Comparison of ENCODE assay signal across 13 cellular contexts in the genomic region with DNA sequence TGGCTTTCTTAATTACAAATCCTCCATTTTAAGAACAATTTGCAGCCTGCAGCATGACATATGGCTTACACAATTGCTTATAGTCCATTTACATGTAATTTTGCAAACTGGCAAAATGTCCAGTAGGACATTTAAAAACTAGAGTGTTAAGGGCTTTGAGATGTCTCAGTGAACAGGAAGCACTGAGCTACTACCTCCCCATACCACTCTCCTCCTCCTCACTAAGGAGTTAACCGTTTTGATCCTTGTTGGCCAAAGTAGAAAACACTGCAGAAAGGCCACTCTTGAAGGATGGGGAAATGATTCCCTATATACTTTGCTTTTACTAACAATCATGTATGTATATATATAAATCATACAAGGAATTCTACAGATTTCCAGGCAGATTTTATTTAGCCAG. TPM values are rescaled to one million over a fixed set of nuclear protein-coding genes. Genes with fewer than 3 reads are reported as not detected.
DNase-seq lines count a peak whose midpoint lies in the region; ATAC-seq and TF ChIP-seq lines count a peak whose summit lies in the region.
"Had no signal": no experiment of that assay in that cellular context is flagged by ENCODE, and none has a peak within 500 bp of the region (broad histone marks: within the 10 kb centered on the region; RNA-seq: fewer than 3 reads in every experiment).

No MANE protein-coding gene starts in this region.

- no peaks in the 10 kb centered on the region; a peak in 1 of 4 replicates for H3K4me1 ChIP-seq in SK-N-SH (ENCODE audit: control insufficient read depth in 1 of 2, insufficient read depth in 2 of 2, low read depth in 1 of 2, low read length in 1 of 2)
- peaks cover 0 to 45% (median 10%) of the 10 kb centered on the region in 4 donors for H3K4me1 ChIP-seq in transverse colon

- POLR2A ChIA-PET in SK-N-SH (lab: Yijun Ruan, JAX) = no interaction called here

- no peaks in the 10 kb centered on the region for H3F3A ChIP-seq in SK-N-SH (replicated peaks; ENCODE audit: insufficient read depth)

- TF ChIP-seq POLR2A in transverse colon (IDR thresholded peaks at IDR 0.05) = no peak

- H3K9ac ChIP-seq in SK-N-SH = no peak overlapping the region

- ATAC-seq in SK-N-SH treated with all-trans-retinoic acid at 6 μM for 48 hours (peak; percentile 26; the same call in 2 of the 3 replicates), HG03135 (IDR thresholded peaks at IDR 0.05; ENCODE audit: unreplicated experiment) (no peak)

- 63% methylated on average over 1 of the region's 1 CpG for WGBS in SK-N-SH (ENCODE audit: low lambda C conversion rate)
- 23 to 51% methylated on average over 1 of the region's 1 CpG for WGBS in transverse colon (ENCODE audit: low coverage in 1 of 2), 2 donors

- H3K4me1 Mint-ChIP-seq in mesothelial cell of epicardium = peaks cover 23% of the 10 kb centered on the region

- no peaks in the 10 kb centered on the region for H3K9me2 ChIP-seq in SK-N-SH

- H3K9me3 ChIP-seq in SK-N-SH (no peaks in the 10 kb centered on the region), transverse colon (no peaks in the 10 kb centered on the region)

- TF ChIP-seq CTCF in SK-N-SH (IDR thresholded peaks at IDR 0.05) (no peak), coronary artery (IDR thresholded peaks at IDR 0.05) (no peak), mesothelial cell of epicardium (IDR thresholded peaks at IDR 0.05; ENCODE audit: unreplicated experiment) (no peak), transverse colon (IDR thresholded peaks at IDR 0.05) (no peak), GM10266 (IDR thresholded peaks at IDR 0.05; ENCODE audit: control insufficient read depth, insufficient read depth, low read depth, missing control alignments) (no peak)

- no peaks in the 10 kb centered on the region for H4K20me1 ChIP-seq in SK-N-SH (ENCODE audit: insufficient read depth)

- peaks cover 7% of the 10 kb centered on the region for H3K36me3 Mint-ChIP-seq in mesothelial cell of epicardium

- peaks cover 27 to 41% of the 10 kb centered on the region in 2 experiments for H3K36me3 ChIP-seq in SK-N-SH (replicated peaks in 1 of 2; ENCODE audit: control insufficient read depth in 1 of 2, insufficient read depth in 2 of 2, low read length in 1 of 2)
- H3K36me3 ChIP-seq in transverse colon = peaks cover 0 to 12% (median 5%) of the 10 kb centered on the region in 4 donors

- no peak overlapping the region for H3K27ac ChIP-seq in SK-N-SH (ENCODE audit: low read depth in 2 of 2, low read length in 1 of 2)
- no peak overlapping the region for H3K27ac ChIP-seq in coronary artery
- H3K27ac ChIP-seq in transverse colon = peak overlapping the region; percentile 11 to 66 (median 49)
- H3K27ac ChIP-seq: 22Rv1 had no signal

- H3K9me3 Mint-ChIP-seq in mesothelial cell of epicardium = no peaks in the 10 kb centered on the region

- H3K79me2 ChIP-seq in SK-N-SH (ENCODE audit: insufficient read depth) = no peaks in the 10 kb centered on the region

- DNase-seq in SK-N-SH (no peak), coronary artery (ENCODE audit: low spot score) (no peak), mesothelial cell of epicardium (ENCODE audit: low spot score in 2 of 2, unreplicated experiment in 2 of 2) (no peak), transverse colon (no peak), GM10266 (ENCODE audit: extremely low spot score) (no peak), foreskin melanocyte (no peak)
- DNase-seq: amniotic stem cell, kidney, NCI-H1694 had no signal

- H3K4me2 ChIP-seq in SK-N-SH = no peak overlapping the region

- no peaks in the 10 kb centered on the region for H3K27me3 Mint-ChIP-seq in mesothelial cell of epicardium (ENCODE audit: low read depth)

- no peaks in the 10 kb centered on the region for H3K27me3 ChIP-seq in SK-N-SH (ENCODE audit: insufficient read depth)
- no peaks in the 10 kb centered on the region for H3K27me3 ChIP-seq in transverse colon

- CTCF ChIA-PET in SK-N-SH (lab: Yijun Ruan, JAX) = interaction anchor here (1.5 to 1.6 kb wide), 2 partner anchors 21 to 247 kb away, joined by 3 to 4 read pairs; no protein-coding TSS in a partner anchor

- peak overlapping the region; percentile 88 for H3K27ac Mint-ChIP-seq in mesothelial cell of epicardium
- H3K27ac Mint-ChIP-seq: progenitor cell of endocrine pancreas had no signal

- no peak for TF ChIP-seq RAD21 in SK-N-SH (IDR thresholded peaks at IDR 0.05; ENCODE audit: low read length)

- no peak overlapping the region for H3K4me3 ChIP-seq in SK-N-SH (ENCODE audit: low read depth in 2 of 2, low read length in 1 of 2)
- H3K4me3 ChIP-seq in coronary artery = peak overlapping the region; percentile 50
- peak overlapping the region in 3 of 4 donors; percentile 2 to 39 (median 14) for H3K4me3 ChIP-seq in transverse colon

- in situ Hi-C loops in transverse colon (cut with MboI; ENCODE audit: low pct_ligation_motif_present in 1 of 4, low pct_unique_long_range_greater_than_20kb in 1 of 4, low sequenced_read_pairs in 3 of 4) = loop anchor here in 1 of 4 donors (25.0 kb wide), 1 partner anchor 170 kb away; a partner anchor contains a TSS

- TF ChIP-seq EP300 in SK-N-SH (IDR thresholded peaks at IDR 0.05; ENCODE audit: borderline replicate concordance in 1 of 2, low read depth in 1 of 2, low read length in 1 of 2) (no peak), transverse colon (IDR thresholded peaks at IDR 0.05; ENCODE audit: low read depth) (no peak)

- H3K4me3 Mint-ChIP-seq in mesothelial cell of epicardium = peak overlapping the region; percentile 68

- intact Hi-C loops in transverse colon (cut with DNase I; ENCODE audit: low total_unique reads) = no loop called here

- no peak overlapping the region for H2AFZ ChIP-seq in SK-N-SH (ENCODE audit: low read depth)

TF ChIP-seq in SK-N-SH treated with all-trans-retinoic acid at 6 μM for 48 hours, 23 proteins besides CTCF, POLR2A, EP300 and RAD21 (continues in another document):
- TF ChIP-seq ESRRG (CRISPR knock-in tag; IDR thresholded peaks at IDR 0.05) (no peak), SNAI2 (CRISPR knock-in tag; IDR thresholded peaks at IDR 0.05) (no peak), ZFP3 (CRISPR knock-in tag; IDR thresholded peaks at IDR 0.05) (no peak), BACH2 (CRISPR knock-in tag; IDR thresholded peaks at IDR 0.05; ENCODE audit: borderline replicate concordance) (no peak), OSR1 (CRISPR knock-in tag; IDR thresholded peaks at IDR 0.05) (no peak), TCF4 (CRISPR knock-in tag; IDR thresholded peaks at IDR 0.05; ENCODE audit: borderline replicate concordance) (no peak), ZNF70 (CRISPR knock-in tag; IDR thresholded peaks at IDR 0.05) (no peak)
- TF ChIP-seq, protein P1, sequence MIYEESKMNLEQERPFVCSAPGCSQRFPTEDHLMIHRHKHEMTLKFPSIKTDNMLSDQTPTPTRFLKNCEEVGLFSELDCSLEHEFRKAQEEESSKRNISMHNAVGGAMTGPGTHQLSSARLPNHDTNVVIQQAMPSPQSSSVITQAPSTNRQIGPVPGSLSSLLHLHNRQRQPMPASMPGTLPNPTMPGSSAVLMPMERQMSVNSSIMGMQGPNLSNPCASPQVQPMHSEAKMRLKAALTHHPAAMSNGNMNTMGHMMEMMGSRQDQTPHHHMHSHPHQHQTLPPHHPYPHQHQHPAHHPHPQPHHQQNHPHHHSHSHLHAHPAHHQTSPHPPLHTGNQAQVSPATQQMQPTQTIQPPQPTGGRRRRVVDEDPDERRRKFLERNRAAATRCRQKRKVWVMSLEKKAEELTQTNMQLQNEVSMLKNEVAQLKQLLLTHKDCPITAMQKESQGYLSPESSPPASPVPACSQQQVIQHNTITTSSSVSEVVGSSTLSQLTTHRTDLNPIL (CRISPR knock-in tag; IDR thresholded peaks at IDR 0.05; ENCODE audit: low read depth) = no peak

TF ChIP-seq in SK-N-SH, 30 proteins besides CTCF, POLR2A, EP300 and RAD21:
- no peak for TF ChIP-seq TCF12 (IDR thresholded peaks at IDR 0.05)
- no peak for TF ChIP-seq RFX5 (IDR thresholded peaks at IDR 0.05; ENCODE audit: low read length)
- no peak for TF ChIP-seq MXI1 (IDR thresholded peaks at IDR 0.05; ENCODE audit: low read depth, low read length)

RNA-seq across cellular contexts. Expression of a gene that starts 0.4 kb away (rescaled TPM):
- polyA plus RNA-seq in SK-N-SH (2012; rRNA removed) = 6.3 and 7.9 TPM in 2 replicates
- 2.5 and 3.1 TPM in 2 replicates for polyA plus RNA-seq in SK-N-SH (2012; cell fraction: cytosol; rRNA removed)
- polyA plus RNA-seq in SK-N-SH (2012; cell fraction: nucleus; rRNA removed) = 41.3 and 46.2 TPM in 2 replicates
- total RNA-seq in mesothelial cell of epicardium (24.3 to 28.3 TPM (median 27.5 TPM) in 3 replicates), transverse colon (10 to 100 TPM; 13.3 to 53.2 (median 35.8) TPM)

RNA-seq across cellular contexts. Expression of a gene that starts 42.1 kb away (rescaled TPM):
- polyA plus RNA-seq in SK-N-SH (2012; rRNA removed) = 1.4 and 2.3 TPM in 2 replicates
- polyA plus RNA-seq in SK-N-SH (2012; cell fraction: cytosol; rRNA removed) = 2.5 and 2.8 TPM in 2 replicates
- 0.76 and 1.5 TPM in 2 replicates for polyA plus RNA-seq in SK-N-SH (2012; cell fraction: nucleus; rRNA removed)
- total RNA-seq in mesothelial cell of epicardium = 2.1 to 3.1 TPM (median 2.6 TPM) in 3 replicates
- 100 to 1,000 TPM; 235 to 454 (median 330) TPM for total RNA-seq in transverse colon

Comparison
In these comparisons a context has a peak if more than half of its experiments do, and no peak if none do; other contexts are left out.
1. H3K27ac ChIP-seq: peak in transverse colon (4 of 4); none in SK-N-SH (0 of 2) and coronary artery (0 of 2).
2. H3K4me3 ChIP-seq: peak in coronary artery (single experiment) and transverse colon (3 of 4); none in SK-N-SH (0 of 2).
3. RNA of a gene that starts 42.1 kb away (total RNA-seq): 235 to 454 TPM in transverse colon; 2.1 to 3.1 TPM in mesothelial cell of epicardium; every median in the first group is over 10 times any median in the second.